8 cellular contexts compared by ENCODE assay signal in genomic region chr14:24013654-24014514, GRCh38. TPM values are rescaled to one million over a fixed set of nuclear protein-coding genes. Genes with fewer than 3 reads are reported as not detected.
DNase-seq lines count a peak whose midpoint lies in the region; ATAC-seq and TF ChIP-seq lines count a peak whose summit lies in the region.

No MANE protein-coding gene starts in this region.

- intact Hi-C loops in transverse colon (cut with DNase I; ENCODE audit: low total_unique reads) = loop anchor here (2.0 to 10.0 kb wide), 2 partner anchors 29 to 81 kb away; partner anchors contain the start of gene PCK2

- no peak overlapping the region for H2BK15ac ChIP-seq in mesenchymal stem cell (ENCODE audit: low read depth, poor library complexity, severe bottlenecking)

- no peak overlapping the region for H3K4me3 Mint-ChIP-seq in effector memory CD8-positive, alpha-beta T cell

- H3K4me3 ChIP-seq in mesenchymal stem cell (ENCODE audit: insufficient read depth in 1 of 2, low read depth in 1 of 2, low read length in 2 of 2) (no peak overlapping the region), transverse colon (no peak overlapping the region)

- no peak overlapping the region for H4K91ac ChIP-seq in mesenchymal stem cell (ENCODE audit: low read length)

- DNase-seq in GDM1 (lab: John Stamatoyannopoulos, UW) = peak; percentile 44
- DNase-seq in HK-2 (ENCODE audit: unreplicated experiment) = peak; percentile 9
- DNase-seq in NCI-H524 (lab: John Stamatoyannopoulos, UW) = peak; percentile 67 to 89
- peak; percentile 51 for DNase-seq in activated CD4-positive, alpha-beta T cell treated with anti-CD3 and anti-CD28 coated beads for 48 hours
- DNase-seq in effector memory CD8-positive, alpha-beta T cell = peak; percentile 55 to 69 (median 62)
- DNase-seq in mesenchymal stem cell = peak; percentile 79
- peak; percentile 42 for DNase-seq in transverse colon

- TF ChIP-seq POLR2A in transverse colon (IDR thresholded peaks at IDR 0.05) = no peak

- no peak overlapping the region for H3K27ac ChIP-seq in mesenchymal stem cell (ENCODE audit: low read length, poor library complexity, severe bottlenecking)
- no peak overlapping the region for H3K27ac ChIP-seq in transverse colon

- no peak overlapping the region for H2AK5ac ChIP-seq in mesenchymal stem cell (ENCODE audit: low read length, severe bottlenecking)

- H2AFZ ChIP-seq in mesenchymal stem cell (ENCODE audit: low read depth, low read length) = no peak overlapping the region

- H3K4me2 ChIP-seq in mesenchymal stem cell (ENCODE audit: low read length, poor library complexity, severe bottlenecking) = no peak overlapping the region

- H3K36me3 ChIP-seq in mesenchymal stem cell (ENCODE audit: control insufficient read depth in 1 of 2, insufficient read depth in 2 of 2, low read depth in 1 of 2, low read length in 2 of 2) (no peaks in the 10 kb centered on the region), transverse colon (no peaks in the 10 kb centered on the region)

- no peak overlapping the region for H3K9ac ChIP-seq in mesenchymal stem cell (ENCODE audit: low read length)

- no peak overlapping the region for H3K27ac Mint-ChIP-seq in effector memory CD8-positive, alpha-beta T cell

- no peak overlapping the region for H3K18ac ChIP-seq in mesenchymal stem cell (ENCODE audit: low read depth in 1 of 2, low read length in 2 of 2)

- no peaks in the 10 kb centered on the region for H3K79me1 ChIP-seq in mesenchymal stem cell (replicated peaks; ENCODE audit: low read length, poor library complexity, severe bottlenecking)

- H2BK5ac ChIP-seq in mesenchymal stem cell (ENCODE audit: low read depth, low read length, poor library complexity, severe bottlenecking) = no peak overlapping the region

- H3K4me1 Mint-ChIP-seq in effector memory CD8-positive, alpha-beta T cell (ENCODE audit: low read depth in 2 of 2) = peaks cover 10 to 20% of the 10 kb centered on the region in 2 donors

- no peaks in the 10 kb centered on the region for H3K9me3 Mint-ChIP-seq in effector memory CD8-positive, alpha-beta T cell

- H3K9me3 ChIP-seq in mesenchymal stem cell (ENCODE audit: control insufficient read depth, low read length) (no peaks in the 10 kb centered on the region), transverse colon (no peaks in the 10 kb centered on the region)

- TF ChIP-seq EP300 in transverse colon (IDR thresholded peaks at IDR 0.05; ENCODE audit: low read depth) = no peak

- in situ Hi-C loops in transverse colon (cut with MboI; ENCODE audit: low pct_ligation_motif_present in 1 of 4, low pct_unique_long_range_greater_than_20kb in 1 of 4, low sequenced_read_pairs in 3 of 4) = no loop called here

- TF ChIP-seq CTCF in transverse colon (IDR thresholded peaks at IDR 0.05) = peak; percentile 90 to 97 (median 94)

- H3K4me1 ChIP-seq in mesenchymal stem cell (ENCODE audit: control insufficient read depth, insufficient read depth, low read depth, low read length) (no peaks in the 10 kb centered on the region), transverse colon (peaks cover 0 to 17% (median 6%) of the 10 kb centered on the region in 4 donors)

- H3K23ac ChIP-seq in mesenchymal stem cell (ENCODE audit: low read length in 2 of 2) = no peak overlapping the region

- no peak overlapping the region for H2BK120ac ChIP-seq in mesenchymal stem cell (ENCODE audit: low read depth, low read length)

- no peak overlapping the region for H4K8ac ChIP-seq in mesenchymal stem cell (ENCODE audit: low read length)

- H3K4ac ChIP-seq in mesenchymal stem cell (ENCODE audit: low read depth in 1 of 2, low read length in 2 of 2) = no peak overlapping the region

- WGBS in mesenchymal stem cell = 24% methylated on average over 10 of the region's 12 CpGs
- 22 to 65% methylated on average over 4 to 12 of the region's 12 CpGs for WGBS in transverse colon (ENCODE audit: low coverage in 1 of 2), 2 donors

- peaks cover 7 to 8% of the 10 kb centered on the region in 2 donors for H3K27me3 Mint-ChIP-seq in effector memory CD8-positive, alpha-beta T cell

- H2BK12ac ChIP-seq in mesenchymal stem cell (ENCODE audit: low read length in 2 of 2) = no peak overlapping the region

- no peaks in the 10 kb centered on the region for H3K36me3 Mint-ChIP-seq in effector memory CD8-positive, alpha-beta T cell (ENCODE audit: insufficient read depth)

- ATAC-seq in effector memory CD8-positive, alpha-beta T cell (replicated peaks) = peak; percentile 99
- ATAC-seq in GM18861 (IDR thresholded peaks at IDR 0.05; ENCODE audit: unreplicated experiment) = no peak

- no peaks in the 10 kb centered on the region for H3K27me3 ChIP-seq in mesenchymal stem cell (ENCODE audit: control insufficient read depth in 1 of 2, insufficient read depth in 1 of 2, low read length in 2 of 2)
- no peaks in the 10 kb centered on the region for H3K27me3 ChIP-seq in transverse colon

- H3K14ac ChIP-seq in mesenchymal stem cell (ENCODE audit: low read length in 2 of 2) = no peak overlapping the region

RNA-seq across cellular contexts. Expression of gene DHRS4L2, which starts 25.2 kb away (rescaled TPM):
- 33.0 TPM for polyA plus RNA-seq in mesenchymal stem cell (2013, experiment 1 of 2)
- polyA plus RNA-seq in mesenchymal stem cell (2013, experiment 2 of 2) = 34.1 TPM
- 10 to 100 TPM; 18.1 to 38.9 (median 27.6) TPM for total RNA-seq in transverse colon

RNA-seq across cellular contexts. Expression of gene CARMIL3, which starts 37.9 kb away (rescaled TPM):
- polyA plus RNA-seq in mesenchymal stem cell (2013, experiment 1 of 2) = 0.04 TPM
- polyA plus RNA-seq in mesenchymal stem cell (2013, experiment 2 of 2) = 0.01 TPM
- 1 to 10 TPM in 3 of 4 donors, under 1 TPM in 1; 0.20 to 4.1 (median 3.0) TPM for total RNA-seq in transverse colon

RNA-seq across cellular contexts. Expression of gene CPNE6, which starts 57.5 kb away (rescaled TPM):
- polyA plus RNA-seq in mesenchymal stem cell (2013, experiment 1 of 2) = not detected
- polyA plus RNA-seq in mesenchymal stem cell (2013, experiment 2 of 2) = not detected
- 1 to 10 TPM in 1 of 4 donors, not detected in 3; 3.4 TPM for total RNA-seq in transverse colon

Comparison
In these comparisons a context has a peak if more than half of its experiments do, and no peak if none do; other contexts are left out.
1. DNase-seq: peak in every context shown above with its lines; median percentile 79 in mesenchymal stem cell; 78 in NCI-H524; 62 in effector memory CD8-positive, alpha-beta T cell; 51 in activated CD4-positive, alpha-beta T cell treated with anti-CD3 and anti-CD28 coated beads for 48 hours; 44 in GDM1; 42 in transverse colon; 9 in HK-2.